Comparison of ENCODE assay signal across 9 cellular contexts in the genomic region with DNA sequence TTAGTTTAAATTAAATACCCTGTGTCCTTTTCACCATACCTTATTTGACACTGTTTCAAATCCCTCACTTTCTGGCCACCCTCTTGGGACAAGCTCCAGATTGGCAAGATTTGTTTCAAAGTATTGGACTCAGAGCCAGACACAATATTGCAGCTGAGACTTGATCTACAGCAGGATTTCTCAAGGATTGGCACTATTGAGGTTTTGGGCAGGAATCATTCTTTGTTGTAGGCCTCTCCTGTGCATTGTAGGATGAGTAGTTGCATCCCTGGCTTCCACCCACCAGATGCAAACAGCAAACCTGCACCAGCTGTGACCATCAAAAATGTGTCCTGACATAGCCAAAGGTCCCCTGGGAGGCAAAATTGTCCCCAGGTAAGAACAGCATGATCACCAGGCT.
"Had no signal": no experiment of that assay in that cellular context is flagged by ENCODE, and none has a peak within 500 bp of the region (broad histone marks: within the 10 kb centered on the region; RNA-seq: fewer than 3 reads in every experiment).

No MANE protein-coding gene starts in this region.

- H3K4me3 ChIP-seq: GM23248, HAP-1 had no signal

- DNase-seq: GM23248, GOT3, H7, H9, HCEC 1CT, HFFc6 had no signal

- ATAC-seq: HCT116 had no signal

- H3K36me3 ChIP-seq: HAP-1 had no signal

- H3K9ac ChIP-seq: GM23248 had no signal

- H3K27ac ChIP-seq: GM23248 had no signal

- H3K27ac Mint-ChIP-seq: H9, HFFc6 had no signal

- H3K9me3 ChIP-seq: HAP-1 had no signal

- H3K4me3 Mint-ChIP-seq: H9, HFFc6 had no signal

- H2AFZ ChIP-seq: GM23248 had no signal

- FAIRE-seq: H54 had no signal
